20 cellular contexts compared by ENCODE assay signal in the genomic region with DNA sequence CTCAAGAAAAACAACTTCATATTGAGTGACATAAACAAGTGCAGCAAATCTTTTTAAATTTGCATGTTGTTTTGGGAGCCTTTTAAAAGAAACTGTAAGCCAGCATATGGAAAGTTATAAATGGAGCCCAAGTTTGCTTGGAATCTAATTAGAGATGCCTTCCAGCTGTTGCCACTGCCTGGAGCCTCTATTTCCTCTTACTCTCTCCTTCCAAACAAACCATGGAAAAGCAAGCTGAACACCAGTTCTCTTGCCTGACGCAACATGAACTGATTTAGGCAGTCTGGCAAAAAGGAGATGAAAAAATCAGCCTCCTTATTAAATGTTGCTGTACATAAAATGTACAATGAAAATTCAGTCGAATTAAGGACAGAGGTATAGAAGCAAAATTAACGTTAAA. TPM values are rescaled to one million over a fixed set of nuclear protein-coding genes. Genes with fewer than 3 reads are reported as not detected.
DNase-seq lines count a peak whose midpoint lies in the region; ATAC-seq and TF ChIP-seq lines count a peak whose summit lies in the region.
"Had no signal": no experiment of that assay in that cellular context is flagged by ENCODE, and none has a peak within 500 bp of the region (broad histone marks: within the 10 kb centered on the region; RNA-seq: fewer than 3 reads in every experiment).

No MANE protein-coding gene starts in this region.

- no peak overlapping the region for H3K4me3 ChIP-seq in left ventricle myocardium inferior
- no peak overlapping the region for H3K4me3 ChIP-seq in RWPE2 (ENCODE audit: severe bottlenecking)
- no peak overlapping the region for H3K4me3 ChIP-seq in gastroesophageal sphincter
- H3K4me3 ChIP-seq: GM12878, lung, suprapubic skin had no signal

- H3K36me3 ChIP-seq in left ventricle myocardium inferior (no peaks in the 10 kb centered on the region), RWPE2 (ENCODE audit: low read depth) (peaks cover 14% of the 10 kb centered on the region), gastroesophageal sphincter (no peaks in the 10 kb centered on the region)
- H3K36me3 ChIP-seq: suprapubic skin had no signal

- TF ChIP-seq CTCF in left ventricle myocardium inferior (IDR thresholded peaks at IDR 0.05; ENCODE audit: borderline replicate concordance), result no peak
- no peak for TF ChIP-seq CTCF in RWPE2 (IDR thresholded peaks at IDR 0.05; ENCODE audit: poor library complexity, severe bottlenecking)
- no peak for TF ChIP-seq CTCF in gastroesophageal sphincter (IDR thresholded peaks at IDR 0.05)

- H3K4me1 ChIP-seq in left ventricle myocardium inferior (peaks cover 4% of the 10 kb centered on the region), RWPE2 (ENCODE audit: insufficient read depth, poor library complexity, severe bottlenecking) (peaks cover 70% of the 10 kb centered on the region), gastroesophageal sphincter (peaks cover 5 to 64% (median 9%) of the 10 kb centered on the region in 3 donors)

- H3K27me3 ChIP-seq in left ventricle myocardium inferior (ENCODE audit: low read depth) (peaks cover 40% of the 10 kb centered on the region), RWPE2 (ENCODE audit: insufficient read depth, poor library complexity, severe bottlenecking) (no peaks in the 10 kb centered on the region), gastroesophageal sphincter (no peaks in the 10 kb centered on the region)
- H3K27me3 ChIP-seq: suprapubic skin had no signal

- H3K9me3 ChIP-seq in left ventricle myocardium inferior (replicated peaks) (peaks cover 2% of the 10 kb centered on the region), RWPE2 (ENCODE audit: severe bottlenecking) (no peaks in the 10 kb centered on the region), gastroesophageal sphincter (no peaks in the 10 kb centered on the region)
- H3K9me3 ChIP-seq: suprapubic skin had no signal

- ATAC-seq in left ventricle myocardium superior (peak; percentile 65), RWPE2 (ENCODE audit: low read depth) (no peak), gastroesophageal sphincter (no peak), HG03342 (IDR thresholded peaks at IDR 0.05; ENCODE audit: unreplicated experiment) (no peak)
- ATAC-seq: GM12878 had no signal

- DNase-seq in left ventricle myocardium superior (no peak), left ventricle myocardium inferior (no peak), RWPE2 (ENCODE audit: low spot score) (no peak), cerebellar cortex (ENCODE audit: low spot score) (no peak), kidney tubule cell (ENCODE audit: low spot score) (no peak)
- DNase-seq in NK-92 treated with Interleukin-12 subunit alpha and Interleukin-12 subunit beta, amount 100 ng/mL, for 24 hours (lab: John Stamatoyannopoulos, UW), result no peak
- DNase-seq: activated CD4-positive, alpha-beta T cell treated with anti-CD3 and anti-CD28 coated beads, Interleukin-2, amount 10 ng/mL, durations not matched to agents 7 days and 5 days; activated naive CD8-positive, alpha-beta T cell treated with anti-CD3 and anti-CD28 coated beads, Interleukin-2, amount 10 ng/mL, durations not matched to agents 7 days and 5 days; CD4-positive, CD25-positive, alpha-beta regulatory T cell; GOT3; hippocampal formation; NCI-H524 treated with DMSO at 0.1 percent for 48 hours; right cardiac atrium; SHP77 had no signal

- H3K27ac ChIP-seq in left ventricle myocardium inferior (replicated peaks) (no peak overlapping the region), RWPE2 (ENCODE audit: poor library complexity, severe bottlenecking) (peak overlapping the region; percentile 95), gastroesophageal sphincter (peak overlapping the region in 3 of 4 donors; percentile 60 to 79 (median 76))
- H3K27ac ChIP-seq: suprapubic skin had no signal

- intact Hi-C loops in left ventricle myocardium superior (cut with micrococcal nuclease), result loop anchor here (10.0 kb wide), 1 partner anchor 193 kb away; a partner anchor contains a TSS
- intact Hi-C loops in left ventricle myocardium inferior (cut with micrococcal nuclease), result no loop called here

- no peak for TF ChIP-seq POLR2A in gastroesophageal sphincter (IDR thresholded peaks at IDR 0.05)

- 66 to 75% methylated on average over 2 to 3 of the region's 3 CpGs for WGBS in gastroesophageal sphincter (ENCODE audit: low coverage in 1 of 2), 2 donors

- TF ChIP-seq EP300 in gastroesophageal sphincter (IDR thresholded peaks at IDR 0.05), result no peak

RNA-seq across cellular contexts. Expression of a gene that starts 21.5 kb away (rescaled TPM):
- 0.59 TPM for total RNA-seq in left ventricle myocardium superior
- 1.2 TPM for total RNA-seq in left ventricle myocardium inferior
- 10 to 100 TPM; 15.7 to 28.2 (median 22.8) TPM for total RNA-seq in gastroesophageal sphincter
- total RNA-seq: activated CD4-positive, alpha-beta T cell treated with anti-CD3 and anti-CD28 coated beads, Interleukin-2, amount 10 ng/mL, durations not matched to agents 7 days and 5 days; activated T-helper 2 cell treated with anti-CD3 and anti-CD28 coated beads, Interferon-gamma antibody, Interleukin-2, Interleukin-4, amounts not matched to agents 10 μg/mL and 5 μg/mL and 100 μg/mL, durations not matched to agents 14 hours and 24 hours and 36 hours; CD4-positive, CD25-positive, alpha-beta regulatory T cell had no signal
